In the genomic region with DNA sequence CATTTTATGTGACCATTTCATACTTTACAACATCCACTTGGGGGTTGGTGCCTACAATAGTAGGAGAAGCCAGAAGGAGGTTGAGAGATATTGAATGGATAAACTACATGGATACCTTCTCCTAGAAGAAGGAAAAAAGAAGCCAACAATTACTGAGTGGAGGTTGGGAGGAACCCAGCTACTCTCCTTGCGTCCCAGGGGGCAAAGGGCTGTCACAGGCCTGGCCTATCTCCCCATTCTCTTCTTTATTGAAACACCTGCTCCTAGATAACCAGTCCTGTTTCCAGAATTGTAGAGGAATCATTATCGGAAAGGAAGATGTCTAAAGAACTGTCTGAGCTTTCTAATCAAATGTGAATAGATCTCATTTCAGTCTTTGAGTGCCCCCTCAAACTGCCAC, we compare ENCODE assay signal across 2 cellular contexts.
TF ChIP-seq lines count a peak whose summit lies in the region.

No MANE protein-coding gene starts in this region.

TF ChIP-seq in GM23338, 12 proteins besides CTCF, POLR2A, EP300 and RAD21 (continues in another document):
- TF ChIP-seq JUNB (IDR thresholded peaks at IDR 0.05; ENCODE audit: unreplicated experiment): no peak
- TF ChIP-seq, protein P1, sequence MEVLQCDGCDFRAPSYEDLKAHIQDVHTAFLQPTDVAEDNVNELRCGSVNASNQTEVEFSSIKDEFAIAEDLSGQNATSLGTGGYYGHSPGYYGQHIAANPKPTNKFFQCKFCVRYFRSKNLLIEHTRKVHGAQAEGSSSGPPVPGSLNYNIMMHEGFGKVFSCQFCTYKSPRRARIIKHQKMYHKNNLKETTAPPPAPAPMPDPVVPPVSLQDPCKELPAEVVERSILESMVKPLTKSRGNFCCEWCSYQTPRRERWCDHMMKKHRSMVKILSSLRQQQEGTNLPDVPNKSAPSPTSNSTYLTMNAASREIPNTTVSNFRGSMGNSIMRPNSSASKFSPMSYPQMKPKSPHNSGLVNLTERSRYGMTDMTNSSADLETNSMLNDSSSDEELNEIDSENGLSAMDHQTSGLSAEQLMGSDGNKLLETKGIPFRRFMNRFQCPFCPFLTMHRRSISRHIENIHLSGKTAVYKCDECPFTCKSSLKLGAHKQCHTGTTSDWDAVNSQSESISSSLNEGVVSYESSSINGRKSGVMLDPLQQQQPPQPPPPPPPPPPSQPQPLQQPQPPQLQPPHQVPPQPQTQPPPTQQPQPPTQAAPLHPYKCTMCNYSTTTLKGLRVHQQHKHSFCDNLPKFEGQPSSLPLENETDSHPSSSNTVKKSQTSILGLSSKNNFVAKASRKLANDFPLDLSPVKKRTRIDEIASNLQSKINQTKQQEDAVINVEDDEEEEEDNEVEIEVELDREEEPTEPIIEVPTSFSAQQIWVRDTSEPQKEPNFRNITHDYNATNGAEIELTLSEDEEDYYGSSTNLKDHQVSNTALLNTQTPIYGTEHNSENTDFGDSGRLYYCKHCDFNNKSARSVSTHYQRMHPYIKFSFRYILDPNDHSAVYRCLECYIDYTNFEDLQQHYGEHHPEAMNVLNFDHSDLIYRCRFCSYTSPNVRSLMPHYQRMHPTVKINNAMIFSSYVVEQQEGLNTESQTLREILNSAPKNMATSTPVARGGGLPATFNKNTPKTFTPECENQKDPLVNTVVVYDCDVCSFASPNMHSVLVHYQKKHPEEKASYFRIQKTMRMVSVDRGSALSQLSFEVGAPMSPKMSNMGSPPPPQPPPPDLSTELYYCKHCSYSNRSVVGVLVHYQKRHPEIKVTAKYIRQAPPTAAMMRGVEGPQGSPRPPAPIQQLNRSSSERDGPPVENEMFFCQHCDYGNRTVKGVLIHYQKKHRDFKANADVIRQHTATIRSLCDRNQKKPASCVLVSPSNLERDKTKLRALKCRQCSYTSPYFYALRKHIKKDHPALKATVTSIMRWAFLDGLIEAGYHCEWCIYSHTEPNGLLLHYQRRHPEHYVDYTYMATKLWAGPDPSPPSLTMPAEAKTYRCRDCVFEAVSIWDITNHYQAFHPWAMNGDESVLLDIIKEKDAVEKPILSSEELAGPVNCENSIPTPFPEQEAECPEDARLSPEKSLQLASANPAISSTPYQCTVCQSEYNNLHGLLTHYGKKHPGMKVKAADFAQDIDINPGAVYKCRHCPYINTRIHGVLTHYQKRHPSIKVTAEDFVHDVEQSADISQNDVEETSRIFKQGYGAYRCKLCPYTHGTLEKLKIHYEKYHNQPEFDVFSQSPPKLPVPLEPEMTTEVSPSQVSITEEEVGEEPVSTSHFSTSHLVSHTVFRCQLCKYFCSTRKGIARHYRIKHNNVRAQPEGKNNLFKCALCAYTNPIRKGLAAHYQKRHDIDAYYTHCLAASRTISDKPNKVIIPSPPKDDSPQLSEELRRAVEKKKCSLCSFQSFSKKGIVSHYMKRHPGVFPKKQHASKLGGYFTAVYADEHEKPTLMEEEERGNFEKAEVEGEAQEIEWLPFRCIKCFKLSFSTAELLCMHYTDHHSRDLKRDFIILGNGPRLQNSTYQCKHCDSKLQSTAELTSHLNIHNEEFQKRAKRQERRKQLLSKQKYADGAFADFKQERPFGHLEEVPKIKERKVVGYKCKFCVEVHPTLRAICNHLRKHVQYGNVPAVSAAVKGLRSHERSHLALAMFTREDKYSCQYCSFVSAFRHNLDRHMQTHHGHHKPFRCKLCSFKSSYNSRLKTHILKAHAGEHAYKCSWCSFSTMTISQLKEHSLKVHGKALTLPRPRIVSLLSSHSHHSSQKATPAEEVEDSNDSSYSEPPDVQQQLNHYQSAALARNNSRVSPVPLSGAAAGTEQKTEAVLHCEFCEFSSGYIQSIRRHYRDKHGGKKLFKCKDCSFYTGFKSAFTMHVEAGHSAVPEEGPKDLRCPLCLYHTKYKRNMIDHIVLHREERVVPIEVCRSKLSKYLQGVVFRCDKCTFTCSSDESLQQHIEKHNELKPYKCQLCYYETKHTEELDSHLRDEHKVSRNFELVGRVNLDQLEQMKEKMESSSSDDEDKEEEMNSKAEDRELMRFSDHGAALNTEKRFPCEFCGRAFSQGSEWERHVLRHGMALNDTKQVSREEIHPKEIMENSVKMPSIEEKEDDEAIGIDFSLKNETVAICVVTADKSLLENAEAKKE (CRISPR knock-in tag; IDR thresholded peaks at IDR 0.05): no peak
- no peak for TF ChIP-seq CREB1 (CRISPR knock-in tag; IDR thresholded peaks at IDR 0.05; ENCODE audit: low read depth)
- TF ChIP-seq POLR2AphosphoS5 (IDR thresholded peaks at IDR 0.05; ENCODE audit: low read depth): no peak
- TF ChIP-seq, protein P2, sequence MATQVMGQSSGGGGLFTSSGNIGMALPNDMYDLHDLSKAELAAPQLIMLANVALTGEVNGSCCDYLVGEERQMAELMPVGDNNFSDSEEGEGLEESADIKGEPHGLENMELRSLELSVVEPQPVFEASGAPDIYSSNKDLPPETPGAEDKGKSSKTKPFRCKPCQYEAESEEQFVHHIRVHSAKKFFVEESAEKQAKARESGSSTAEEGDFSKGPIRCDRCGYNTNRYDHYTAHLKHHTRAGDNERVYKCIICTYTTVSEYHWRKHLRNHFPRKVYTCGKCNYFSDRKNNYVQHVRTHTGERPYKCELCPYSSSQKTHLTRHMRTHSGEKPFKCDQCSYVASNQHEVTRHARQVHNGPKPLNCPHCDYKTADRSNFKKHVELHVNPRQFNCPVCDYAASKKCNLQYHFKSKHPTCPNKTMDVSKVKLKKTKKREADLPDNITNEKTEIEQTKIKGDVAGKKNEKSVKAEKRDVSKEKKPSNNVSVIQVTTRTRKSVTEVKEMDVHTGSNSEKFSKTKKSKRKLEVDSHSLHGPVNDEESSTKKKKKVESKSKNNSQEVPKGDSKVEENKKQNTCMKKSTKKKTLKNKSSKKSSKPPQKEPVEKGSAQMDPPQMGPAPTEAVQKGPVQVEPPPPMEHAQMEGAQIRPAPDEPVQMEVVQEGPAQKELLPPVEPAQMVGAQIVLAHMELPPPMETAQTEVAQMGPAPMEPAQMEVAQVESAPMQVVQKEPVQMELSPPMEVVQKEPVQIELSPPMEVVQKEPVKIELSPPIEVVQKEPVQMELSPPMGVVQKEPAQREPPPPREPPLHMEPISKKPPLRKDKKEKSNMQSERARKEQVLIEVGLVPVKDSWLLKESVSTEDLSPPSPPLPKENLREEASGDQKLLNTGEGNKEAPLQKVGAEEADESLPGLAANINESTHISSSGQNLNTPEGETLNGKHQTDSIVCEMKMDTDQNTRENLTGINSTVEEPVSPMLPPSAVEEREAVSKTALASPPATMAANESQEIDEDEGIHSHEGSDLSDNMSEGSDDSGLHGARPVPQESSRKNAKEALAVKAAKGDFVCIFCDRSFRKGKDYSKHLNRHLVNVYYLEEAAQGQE (IDR thresholded peaks at IDR 0.05; ENCODE audit: unreplicated experiment): no peak
- no peak for TF ChIP-seq NANOG (IDR thresholded peaks at IDR 0.05; ENCODE audit: borderline replicate concordance)
- TF ChIP-seq, protein P3, sequence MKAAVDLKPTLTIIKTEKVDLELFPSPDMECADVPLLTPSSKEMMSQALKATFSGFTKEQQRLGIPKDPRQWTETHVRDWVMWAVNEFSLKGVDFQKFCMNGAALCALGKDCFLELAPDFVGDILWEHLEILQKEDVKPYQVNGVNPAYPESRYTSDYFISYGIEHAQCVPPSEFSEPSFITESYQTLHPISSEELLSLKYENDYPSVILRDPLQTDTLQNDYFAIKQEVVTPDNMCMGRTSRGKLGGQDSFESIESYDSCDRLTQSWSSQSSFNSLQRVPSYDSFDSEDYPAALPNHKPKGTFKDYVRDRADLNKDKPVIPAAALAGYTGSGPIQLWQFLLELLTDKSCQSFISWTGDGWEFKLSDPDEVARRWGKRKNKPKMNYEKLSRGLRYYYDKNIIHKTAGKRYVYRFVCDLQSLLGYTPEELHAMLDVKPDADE (IDR thresholded peaks at IDR 0.05): no peak
- no peak for TF ChIP-seq ZNF331 (CRISPR knock-in tag; IDR thresholded peaks at IDR 0.05; ENCODE audit: low read depth)
- no peak for TF ChIP-seq EZH2phosphoT487 (IDR thresholded peaks at IDR 0.05; ENCODE audit: unreplicated experiment)
- TF ChIP-seq STAT1 (IDR thresholded peaks at IDR 0.05; ENCODE audit: unreplicated experiment): no peak

TF ChIP-seq in H1, 55 proteins besides CTCF, POLR2A, EP300 and RAD21:
- TF ChIP-seq NRF1 (IDR thresholded peaks at IDR 0.05; ENCODE audit: low read depth, low read length) (no peak), TBP (IDR thresholded peaks at IDR 0.05; ENCODE audit: low read depth, low read length) (no peak), BACH1 (IDR thresholded peaks at IDR 0.05; ENCODE audit: low read length) (no peak), BRCA1 (IDR thresholded peaks at IDR 0.05; ENCODE audit: low read depth, low read length) (no peak), MAFK (IDR thresholded peaks at IDR 0.05; ENCODE audit: low read depth, low read length) (no peak), SP4 (IDR thresholded peaks at IDR 0.05; ENCODE audit: low read length) (no peak), BCL11A (IDR thresholded peaks at IDR 0.05; ENCODE audit: low read depth in 2 of 2, low read length in 2 of 2) (no peak), KDM5A (IDR thresholded peaks at IDR 0.05; ENCODE audit: low read length) (no peak), EGR1 (IDR thresholded peaks at IDR 0.05; ENCODE audit: borderline replicate concordance, low read depth, low read length) (no peak)
